Comparison of ENCODE assay signal across 1 cellular context in genomic region chr7:120949393-120949799, GRCh38.
TF ChIP-seq lines count a peak whose summit lies in the region.

No MANE protein-coding gene starts in this region.

TF ChIP-seq in GM12878, 131 proteins besides CTCF, POLR2A, EP300 and RAD21:
- TF ChIP-seq ZNF384 (IDR thresholded peaks at IDR 0.05; ENCODE audit: borderline replicate concordance, low read depth, low read length) (no peak), SMAD1 (IDR thresholded peaks at IDR 0.05; ENCODE audit: low read depth, partially characterized antibody) (peak; percentile 28)
